Comparison of ENCODE assay signal across 8 cellular contexts in genomic region chr3:50610992-50611463, GRCh38. TPM values are rescaled to one million over a fixed set of nuclear protein-coding genes. Genes with fewer than 3 reads are reported as not detected.
DNase-seq lines count a peak whose midpoint lies in the region; ATAC-seq and TF ChIP-seq lines count a peak whose summit lies in the region.

No MANE protein-coding gene starts in this region.

- peak overlapping the region; percentile 99 for H3K4me3 Mint-ChIP-seq in activated T-helper 1 cell treated with anti-CD3 and anti-CD28 coated beads, Interleukin-12 subunit alpha, Interleukin-12 subunit beta, Interleukin-2, Interleukin-4 antibody, amounts not matched to agents 30 ng/mL and 10 ng/mL and 1 ng/mL, durations not matched to agents 14 hours and 24 hours and 36 hours

- H3K4me1 Mint-ChIP-seq in activated T-helper 1 cell treated with anti-CD3 and anti-CD28 coated beads, Interleukin-12 subunit alpha, Interleukin-12 subunit beta, Interleukin-2, Interleukin-4 antibody, amounts not matched to agents 30 ng/mL and 10 ng/mL and 1 ng/mL, durations not matched to agents 14 hours and 24 hours and 36 hours (ENCODE audit: low read depth) = peaks cover 55% of the 10 kb centered on the region

- H3K9me3 Mint-ChIP-seq in activated T-helper 1 cell treated with anti-CD3 and anti-CD28 coated beads, Interleukin-12 subunit alpha, Interleukin-12 subunit beta, Interleukin-2, Interleukin-4 antibody, amounts not matched to agents 30 ng/mL and 10 ng/mL and 1 ng/mL, durations not matched to agents 14 hours and 24 hours and 36 hours = no peaks in the 10 kb centered on the region

- TF ChIP-seq CTCF in HFF-Myc (IDR thresholded peaks at IDR 0.05; ENCODE audit: low read depth, low read length, missing control alignments) (no peak), spleen (IDR thresholded peaks at IDR 0.05 in 8 of 11, conservative IDR thresholded peaks at IDR 0.05 in 3 of 11) (no peak)

- H3K27ac ChIP-seq in iPS DF 6.9 (ENCODE audit: low read length) (no peak overlapping the region), spleen (peak overlapping the region; percentile 82 to 93 (median 90))

- DNase-seq in HFF-Myc (ENCODE audit: extremely low read depth, low read depth) (no peak), iPS DF 6.9 (ENCODE audit: low read depth, low spot score) (no peak), spleen (peak; percentile 84), NCI-H748 (lab: John Stamatoyannopoulos, UW; ENCODE audit: unreplicated experiment) (no peak), Kasumi-1 (lab: John Stamatoyannopoulos, UW) (no peak)
- no peak for DNase-seq in activated T-helper 1 cell treated with anti-CD3 and anti-CD28 coated beads, Interleukin-12 subunit alpha, Interleukin-12 subunit beta, Interleukin-2, Interleukin-4 antibody, amounts not matched to agents 30 ng/mL and 10 ng/mL and 1 ng/mL, durations not matched to agents 14 hours and 24 hours and 36 hours (ENCODE audit: low spot score)

- peaks cover 18% of the 10 kb centered on the region; the same call in 1 of the 2 replicates for H3K27me3 ChIP-seq in iPS DF 6.9 (ENCODE audit: control insufficient read depth, insufficient read depth, low read length)
- H3K27me3 ChIP-seq in spleen (replicated peaks in 1 of 7) = no peaks in the 10 kb centered on the region

- no peaks in the 10 kb centered on the region for H3K4me1 ChIP-seq in iPS DF 6.9 (ENCODE audit: control insufficient read depth, insufficient read depth, low read length)
- H3K4me1 ChIP-seq in spleen = peaks cover 28 to 88% (median 80%) of the 10 kb centered on the region in 6 donors

- H3K27ac Mint-ChIP-seq in activated T-helper 1 cell treated with anti-CD3 and anti-CD28 coated beads, Interleukin-12 subunit alpha, Interleukin-12 subunit beta, Interleukin-2, Interleukin-4 antibody, amounts not matched to agents 30 ng/mL and 10 ng/mL and 1 ng/mL, durations not matched to agents 14 hours and 24 hours and 36 hours = peak overlapping the region; percentile 98

- peak overlapping the region; percentile 67 for H3K4me3 ChIP-seq in HFF-Myc (replicated peaks; ENCODE audit: low read depth, low read length)
- peak overlapping the region; percentile 47; the same call in 1 of the 2 replicates for H3K4me3 ChIP-seq in iPS DF 6.9 (ENCODE audit: low read length)
- H3K4me3 ChIP-seq in spleen = peak overlapping the region; percentile 63 to 85 (median 71)

- intact Hi-C loops in activated T-helper 1 cell treated with anti-CD3 and anti-CD28 coated beads, Interleukin-12 subunit alpha, Interleukin-12 subunit beta, Interleukin-2, Interleukin-4 antibody, amounts not matched to agents 30 ng/mL and 10 ng/mL and 1 ng/mL, durations not matched to agents 14 hours and 24 hours and 36 hours (cut with micrococcal nuclease) = loop anchor here (1.0 to 5.0 kb wide), 5 partner anchors 10 to 274 kb away; partner anchors contain the start of genes CYB561D2, NPRL2 and TMEM115
- intact Hi-C loops in spleen (cut with DNase I; ENCODE audit: low total_unique reads) = no loop called here

- H3K36me3 Mint-ChIP-seq in activated T-helper 1 cell treated with anti-CD3 and anti-CD28 coated beads, Interleukin-12 subunit alpha, Interleukin-12 subunit beta, Interleukin-2, Interleukin-4 antibody, amounts not matched to agents 30 ng/mL and 10 ng/mL and 1 ng/mL, durations not matched to agents 14 hours and 24 hours and 36 hours (ENCODE audit: low read depth) = peaks cover 70% of the 10 kb centered on the region

- no peak for TF ChIP-seq POLR2A in spleen (IDR thresholded peaks at IDR 0.05)

- H3K9me3 ChIP-seq in iPS DF 6.9 (ENCODE audit: control insufficient read depth, insufficient read depth, low read length) = no peaks in the 10 kb centered on the region
- H3K9me3 ChIP-seq in spleen = no peaks in the 10 kb centered on the region

- H3K36me3 ChIP-seq in iPS DF 6.9 (ENCODE audit: control insufficient read depth, insufficient read depth, low read length) = no peaks in the 10 kb centered on the region
- peaks cover 0 to 28% (median 23%) of the 10 kb centered on the region in 6 donors for H3K36me3 ChIP-seq in spleen

- no peaks in the 10 kb centered on the region for H3K27me3 Mint-ChIP-seq in activated T-helper 1 cell treated with anti-CD3 and anti-CD28 coated beads, Interleukin-12 subunit alpha, Interleukin-12 subunit beta, Interleukin-2, Interleukin-4 antibody, amounts not matched to agents 30 ng/mL and 10 ng/mL and 1 ng/mL, durations not matched to agents 14 hours and 24 hours and 36 hours (ENCODE audit: insufficient read depth)

- ATAC-seq in HG03439 (IDR thresholded peaks at IDR 0.05; ENCODE audit: unreplicated experiment) (no peak), HG03354 (IDR thresholded peaks at IDR 0.05; ENCODE audit: poor library complexity, severe bottlenecking, unreplicated experiment) (no peak)

- no CpG with 5 or more reads among the region's 10 CpGs for WGBS in iPS DF 6.9 (ENCODE audit: insufficient coverage, insufficient read length)
- 5 to 11% (median 8%) methylated on average over 7 to 10 of the region's 10 CpGs for WGBS in spleen, 5 donors

RNA-seq across cellular contexts. Expression of gene CISH, which starts 0.5 kb away (rescaled TPM):
- 334 and 341 TPM in 2 replicates for total RNA-seq in activated T-helper 1 cell treated with anti-CD3 and anti-CD28 coated beads, Interleukin-12 subunit alpha, Interleukin-12 subunit beta, Interleukin-2, Interleukin-4 antibody, amounts not matched to agents 30 ng/mL and 10 ng/mL and 1 ng/mL, durations not matched to agents 14 hours and 24 hours and 36 hours
- total RNA-seq in spleen = 10 to 100 TPM in 5 of 7 donors, 1 to 10 TPM in 2; 8.7 to 23.6 (median 14.0) TPM
- 1 to 10 TPM; 2.9 to 7.4 (median 6.7) TPM for polyA plus RNA-seq in spleen

RNA-seq across cellular contexts. Expression of gene MAPKAPK3, which starts 5.9 kb away (rescaled TPM):
- 191 and 201 TPM in 2 replicates for total RNA-seq in activated T-helper 1 cell treated with anti-CD3 and anti-CD28 coated beads, Interleukin-12 subunit alpha, Interleukin-12 subunit beta, Interleukin-2, Interleukin-4 antibody, amounts not matched to agents 30 ng/mL and 10 ng/mL and 1 ng/mL, durations not matched to agents 14 hours and 24 hours and 36 hours
- total RNA-seq in spleen = 10 to 100 TPM; 34.7 to 55.0 (median 44.9) TPM
- 10 to 100 TPM; 18.0 to 34.8 (median 18.9) TPM for polyA plus RNA-seq in spleen

RNA-seq across cellular contexts. Expression of gene HEMK1, which starts 41.7 kb away (rescaled TPM):
- 54.1 and 58.0 TPM in 2 replicates for total RNA-seq in activated T-helper 1 cell treated with anti-CD3 and anti-CD28 coated beads, Interleukin-12 subunit alpha, Interleukin-12 subunit beta, Interleukin-2, Interleukin-4 antibody, amounts not matched to agents 30 ng/mL and 10 ng/mL and 1 ng/mL, durations not matched to agents 14 hours and 24 hours and 36 hours
- 10 to 100 TPM in 6 of 7 donors, 1 to 10 TPM in 1; 7.6 to 22.5 (median 18.9) TPM for total RNA-seq in spleen
- 10 to 100 TPM; 25.1 to 45.2 (median 41.1) TPM for polyA plus RNA-seq in spleen

RNA-seq across cellular contexts. Expression of gene C3orf18, which starts 43.5 kb away (rescaled TPM):
- total RNA-seq in activated T-helper 1 cell treated with anti-CD3 and anti-CD28 coated beads, Interleukin-12 subunit alpha, Interleukin-12 subunit beta, Interleukin-2, Interleukin-4 antibody, amounts not matched to agents 30 ng/mL and 10 ng/mL and 1 ng/mL, durations not matched to agents 14 hours and 24 hours and 36 hours = 21.5 and 21.9 TPM in 2 replicates
- 10 to 100 TPM in 1 of 7 donors, 1 to 10 TPM in 6; 3.2 to 12.2 (median 5.8) TPM for total RNA-seq in spleen
- 1 to 10 TPM; 2.3 to 4.6 (median 3.5) TPM for polyA plus RNA-seq in spleen

Comparison
In these comparisons a context has a peak if more than half of its experiments do, and no peak if none do; other contexts are left out.
1. RNA of gene CISH, which starts 0.5 kb away (total RNA-seq): 334 to 341 TPM in activated T-helper 1 cell treated with anti-CD3 and anti-CD28 coated beads, Interleukin-12 subunit alpha, Interleukin-12 subunit beta, Interleukin-2, Interleukin-4 antibody, amounts not matched to agents 30 ng/mL and 10 ng/mL and 1 ng/mL, durations not matched to agents 14 hours and 24 hours and 36 hours; 8.7 to 23.6 TPM in spleen; every median in the first group is over 10 times any median in the second.
2. Peak in every context shown above with its lines, with median percentiles within 50 percentile points of each other: H3K4me3 ChIP-seq.